In the genomic region with DNA sequence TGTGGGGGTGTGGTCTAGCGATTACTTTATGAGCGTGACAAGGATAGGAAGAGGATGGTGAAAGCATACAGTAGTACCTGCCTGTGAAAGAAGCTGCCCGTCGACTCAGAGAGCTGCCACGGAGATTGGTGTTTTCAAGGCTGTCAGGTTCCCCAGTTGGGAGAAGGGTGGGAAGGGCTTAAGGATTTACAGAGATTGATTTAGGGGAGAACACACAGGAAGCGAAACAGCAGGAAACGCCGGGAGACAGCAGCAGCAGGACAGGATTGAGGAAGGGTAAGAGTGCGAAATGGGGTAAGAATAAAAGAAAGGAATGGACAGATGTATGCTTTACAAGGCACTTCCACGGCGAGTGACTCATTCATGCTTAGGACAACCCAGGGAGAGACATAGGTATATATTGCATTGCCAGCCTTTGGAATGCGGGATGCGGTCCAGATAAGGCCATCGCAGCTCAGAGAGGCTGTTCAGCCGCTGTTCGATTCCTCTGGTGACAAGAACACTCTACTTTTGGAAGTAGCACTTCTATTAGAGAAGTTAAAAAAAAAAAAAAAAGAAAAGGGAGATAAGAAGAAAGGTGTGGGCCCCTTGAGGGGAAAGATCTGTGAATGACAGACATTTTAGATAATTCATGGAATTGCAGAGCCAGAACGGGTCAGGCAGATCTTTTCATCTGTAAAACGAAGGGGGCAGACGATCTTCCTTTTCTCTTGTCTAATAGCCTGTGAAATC, we compare ENCODE assay signal across 8 cellular contexts. TPM values are rescaled to one million over a fixed set of nuclear protein-coding genes. Genes with fewer than 3 reads are reported as not detected.
DNase-seq lines count a peak whose midpoint lies in the region; ATAC-seq and TF ChIP-seq lines count a peak whose summit lies in the region.

No MANE protein-coding gene starts in this region.

- TF ChIP-seq EP300 in gastroesophageal sphincter (IDR thresholded peaks at IDR 0.05), result no peak

- H3K27ac ChIP-seq in gastroesophageal sphincter (peak overlapping the region; percentile 87 to 96 (median 93)), psoas muscle (peak overlapping the region; percentile 94)

- H3K27me3 ChIP-seq in gastroesophageal sphincter (no peaks in the 10 kb centered on the region), psoas muscle (ENCODE audit: insufficient read depth in 3 of 3, low read length in 2 of 3) (no peaks in the 10 kb centered on the region)

- H3K4me3 ChIP-seq in gastroesophageal sphincter (peak overlapping the region; percentile 62 to 96), psoas muscle (peak overlapping the region; percentile 86)

- H3K9me3 ChIP-seq in gastroesophageal sphincter (no peaks in the 10 kb centered on the region), psoas muscle (no peaks in the 10 kb centered on the region)

- no peaks in the 10 kb centered on the region for H3K36me3 Mint-ChIP-seq in CD14-positive monocyte
- H3K36me3 Mint-ChIP-seq in activated CD8-positive, alpha-beta T cell treated with anti-CD3 and anti-CD28 coated beads, Interleukin-2, amount 10 ng/mL, durations not matched to agents 7 days and 5 days (ENCODE audit: low read depth), result no peaks in the 10 kb centered on the region

- intact Hi-C loops in CD14-positive monocyte (cut with micrococcal nuclease) (loop anchor here (5.0 kb wide), 2 partner anchors 33 to 38 kb away; no protein-coding TSS in a partner anchor), psoas muscle (cut with DNase I) (loop anchor here (2.0 to 10.0 kb wide), 5 partner anchors 33 to 337 kb away; no protein-coding TSS in a partner anchor)

- DNase-seq in CD14-positive monocyte (ENCODE audit: low spot score) (no peak), HK-2 (ENCODE audit: unreplicated experiment) (peak; percentile 38), psoas muscle (peak in 1 of 2 donors; percentile 19), T1000 (lab: John Stamatoyannopoulos, UW) (no peak), retina (no peak), left lobe of liver (ENCODE audit: low spot score) (no peak)
- no peak for DNase-seq in activated CD8-positive, alpha-beta T cell treated with anti-CD3 and anti-CD28 coated beads, Interleukin-2, amount 10 ng/mL, durations not matched to agents 7 days and 5 days

- TF ChIP-seq POLR2A in gastroesophageal sphincter (IDR thresholded peaks at IDR 0.05), result no peak

- WGBS in gastroesophageal sphincter (ENCODE audit: low coverage in 1 of 2), 2 donors, result 35 to 49% methylated on average over 12 to 18 of the region's 19 CpGs
- 41 to 48% (median 42%) methylated on average over 19 of the region's 19 CpGs for WGBS in psoas muscle, 3 donors

- H3K4me1 ChIP-seq in gastroesophageal sphincter (peaks cover 0 to 42% (median 0%) of the 10 kb centered on the region in 3 donors), psoas muscle (peaks cover 25% of the 10 kb centered on the region)

- POLR2A ChIA-PET in activated CD8-positive, alpha-beta T cell treated with anti-CD3 and anti-CD28 coated beads, Interleukin-2, amount 10 ng/mL, durations not matched to agents 7 days and 5 days (lab: Charles Lee), result interaction anchor here (1.1 kb wide), 1 partner anchor 8 kb away, joined by 4 read pairs; no protein-coding TSS in a partner anchor

- ATAC-seq in activated CD8-positive, alpha-beta T cell treated with anti-CD3 and anti-CD28 coated beads, Interleukin-2, amount 10 ng/mL, durations not matched to agents 7 days and 5 days, result no peak
- ATAC-seq in gastroesophageal sphincter, result no peak
- ATAC-seq in psoas muscle, result peak in 3 of 4 donors; percentile 25 to 37 (median 26)
- ATAC-seq in left lobe of liver, result no peak

- peaks cover 43% of the 10 kb centered on the region for H3K4me1 Mint-ChIP-seq in CD14-positive monocyte
- peaks cover 40% of the 10 kb centered on the region for H3K4me1 Mint-ChIP-seq in activated CD8-positive, alpha-beta T cell treated with anti-CD3 and anti-CD28 coated beads, Interleukin-2, amount 10 ng/mL, durations not matched to agents 7 days and 5 days (ENCODE audit: low read depth)

- H3K4me3 Mint-ChIP-seq in CD14-positive monocyte, result peak overlapping the region; percentile 85 to 90
- H3K4me3 Mint-ChIP-seq in activated CD8-positive, alpha-beta T cell treated with anti-CD3 and anti-CD28 coated beads, Interleukin-2, amount 10 ng/mL, durations not matched to agents 7 days and 5 days, result peak overlapping the region; percentile 92

- H3K9me3 Mint-ChIP-seq in CD14-positive monocyte, result no peaks in the 10 kb centered on the region
- no peaks in the 10 kb centered on the region for H3K9me3 Mint-ChIP-seq in activated CD8-positive, alpha-beta T cell treated with anti-CD3 and anti-CD28 coated beads, Interleukin-2, amount 10 ng/mL, durations not matched to agents 7 days and 5 days (ENCODE audit: insufficient read depth)

- peak overlapping the region; percentile 87 to 96 (median 93) for H3K27ac Mint-ChIP-seq in CD14-positive monocyte
- H3K27ac Mint-ChIP-seq in activated CD8-positive, alpha-beta T cell treated with anti-CD3 and anti-CD28 coated beads, Interleukin-2, amount 10 ng/mL, durations not matched to agents 7 days and 5 days, result peak overlapping the region; percentile 86

- no peaks in the 10 kb centered on the region for H3K27me3 Mint-ChIP-seq in CD14-positive monocyte (ENCODE audit: low read depth in 3 of 3)
- H3K27me3 Mint-ChIP-seq in activated CD8-positive, alpha-beta T cell treated with anti-CD3 and anti-CD28 coated beads, Interleukin-2, amount 10 ng/mL, durations not matched to agents 7 days and 5 days (ENCODE audit: low read depth), result no peaks in the 10 kb centered on the region

- CTCF ChIA-PET in activated CD8-positive, alpha-beta T cell treated with anti-CD3 and anti-CD28 coated beads, Interleukin-2, amount 10 ng/mL, durations not matched to agents 7 days and 5 days (lab: Charles Lee), result no interaction called here

- TF ChIP-seq CTCF in CD14-positive monocyte (IDR thresholded peaks at IDR 0.05), result no peak
- TF ChIP-seq CTCF in gastroesophageal sphincter (IDR thresholded peaks at IDR 0.05), result no peak
- TF ChIP-seq CTCF in psoas muscle (IDR thresholded peaks at IDR 0.05), result no peak

- H3K36me3 ChIP-seq in gastroesophageal sphincter (no peaks in the 10 kb centered on the region), psoas muscle (ENCODE audit: insufficient read depth in 1 of 2, low read depth in 1 of 2) (no peaks in the 10 kb centered on the region)

RNA-seq across cellular contexts. Expression of a gene that starts 0.9 kb away (rescaled TPM):
- polyA plus RNA-seq in CD14-positive monocyte (10 to 100 TPM in 1 of 2 donors, 1 to 10 TPM in 1; 7.3 to 10.2 TPM), psoas muscle (10 to 100 TPM; 12.8 to 23.0 (median 19.1) TPM)
- total RNA-seq in activated CD8-positive, alpha-beta T cell treated with anti-CD3 and anti-CD28 coated beads, Interleukin-2, amount 10 ng/mL, durations not matched to agents 7 days and 5 days, result 10 to 100 TPM; 14.5 to 14.7 TPM
- total RNA-seq in gastroesophageal sphincter (10 to 100 TPM; 42.3 to 66.9 (median 47.4) TPM), psoas muscle (10 to 100 TPM; 44.2 to 78.1 (median 53.9) TPM), left lobe of liver (11.2 TPM)

Comparison
In these comparisons a context has a peak if more than half of its experiments do, and no peak if none do; other contexts are left out.
1. ATAC-seq: peak in psoas muscle (3 of 4); none in activated CD8-positive, alpha-beta T cell treated with anti-CD3 and anti-CD28 coated beads, Interleukin-2, amount 10 ng/mL, durations not matched to agents 7 days and 5 days (single experiment), gastroesophageal sphincter (single experiment) and left lobe of liver (single experiment).